Comparison of ENCODE assay signal across 15 cellular contexts in genomic region chr18:22674300-22674699, GRCh38.
DNase-seq lines count a peak whose midpoint lies in the region; ATAC-seq and TF ChIP-seq lines count a peak whose summit lies in the region.
"Had no signal": no experiment of that assay in that cellular context is flagged by ENCODE, and none has a peak within 500 bp of the region (broad histone marks: within the 10 kb centered on the region; RNA-seq: fewer than 3 reads in every experiment).

No MANE protein-coding gene starts in this region.

- H3K9me3 Mint-ChIP-seq in H9: no peaks in the 10 kb centered on the region

- POLR2A ChIA-PET in AG04449 (lab: Yijun Ruan, JAX): interaction anchor here (1.3 to 2.5 kb wide), 2 partner anchors 18 to 21 kb away, joined by 5 to 11 read pairs; no protein-coding TSS in a partner anchor

- H3K27ac Mint-ChIP-seq in H9: no peak overlapping the region
- H3K27ac Mint-ChIP-seq: T-helper 17 cell had no signal

- no peak for TF ChIP-seq CTCF in AG04449 (IDR thresholded peaks at IDR 0.05; ENCODE audit: insufficient read depth, low read length, missing control alignments)
- no peak for TF ChIP-seq CTCF in astrocyte of the spinal cord (IDR thresholded peaks at IDR 0.05; ENCODE audit: low read depth, low read length)
- TF ChIP-seq CTCF in kidney epithelial cell (IDR thresholded peaks at IDR 0.05; ENCODE audit: insufficient read depth, low read length, poor library complexity, severe bottlenecking): no peak
- TF ChIP-seq CTCF in H9 (conservative IDR thresholded peaks at IDR 0.05): no peak

- H3K4me1 Mint-ChIP-seq in H9: peaks cover 0 to 3% of the 10 kb centered on the region in 2 experiments; a peak in 1 of 4 replicates
- H3K4me1 Mint-ChIP-seq: T-helper 17 cell had no signal

- H2BK12ac ChIP-seq in H9 (ENCODE audit: insufficient read length, low read depth, low read length): no peak overlapping the region

- WGBS in H9 (ENCODE audit: extremely low coverage, insufficient read length, low lambda C conversion rate): no CpG with 5 or more reads among the region's 2 CpGs

- no peak overlapping the region for H4K91ac ChIP-seq in H9 (ENCODE audit: insufficient read length, low read depth, low read length)

- H2AK5ac ChIP-seq in H9 (ENCODE audit: insufficient read length, low read length): no peak overlapping the region

- DNase-seq in AG04449 (ENCODE audit: low read depth, low spot score) (peak; percentile 80), HS-5 (ENCODE audit: low read depth) (peak; percentile 94), astrocyte of the spinal cord (ENCODE audit: low read depth, low spot score) (peak; percentile 96), kidney epithelial cell (ENCODE audit: low read depth) (peak; percentile 88), H9 (no peak), NCI-H1092 treated with DMSO at 0.1 percent for 48 hours (lab: John Stamatoyannopoulos, UW) (no peak)
- DNase-seq: activated CD8-positive, alpha-beta memory T cell treated with anti-CD3 and anti-CD28 coated beads, Interleukin-2, amount 50 U/mL, for 4 hours; KG1; spleen; T-helper 17 cell had no signal

- no peak overlapping the region for H3K4me3 Mint-ChIP-seq in H9
- H3K4me3 Mint-ChIP-seq: T-helper 17 cell had no signal

- H2AFZ ChIP-seq in H9 (ENCODE audit: low read length): no peak overlapping the region

- no peak overlapping the region for H4K8ac ChIP-seq in H9 (replicated peaks; ENCODE audit: insufficient read length, low read depth, low read length)

- H2BK15ac ChIP-seq in H9 (ENCODE audit: low read depth, low read length): no peak overlapping the region

- no peak overlapping the region for H3K4me2 ChIP-seq in H9 (ENCODE audit: insufficient read depth, insufficient read length, low read length)
- H3K4me2 ChIP-seq: BLaER1 had no signal

- no peaks in the 10 kb centered on the region for H3K79me1 ChIP-seq in H9 (ENCODE audit: insufficient read depth, low read depth, low read length, poor library complexity, severe bottlenecking)

- H3K27me3 ChIP-seq in kidney epithelial cell (ENCODE audit: control insufficient read depth, insufficient read depth, low read length): no peaks in the 10 kb centered on the region
- H3K27me3 ChIP-seq in H9 (ENCODE audit: insufficient read depth, low read length): no peaks in the 10 kb centered on the region
- H3K27me3 ChIP-seq: BLaER1, cardiac muscle cell, gastroesophageal sphincter had no signal

- no peak overlapping the region for H2BK5ac ChIP-seq in H9 (ENCODE audit: insufficient read length, low read length)

- no peak overlapping the region for H3K4me3 ChIP-seq in AG04449 (ENCODE audit: low read depth, low read length)
- no peak overlapping the region for H3K4me3 ChIP-seq in astrocyte of the spinal cord (ENCODE audit: low read depth, low read length)
- no peak overlapping the region for H3K4me3 ChIP-seq in kidney epithelial cell (ENCODE audit: low read depth, low read length)
- H3K4me3 ChIP-seq: BLaER1, cardiac muscle cell, gastroesophageal sphincter, spleen had no signal

- no peak overlapping the region for H3T11ph ChIP-seq in H9 (ENCODE audit: low read length)

- no peaks in the 10 kb centered on the region for H3K23me2 ChIP-seq in H9 (ENCODE audit: insufficient read length, low read depth, low read length, poor library complexity, severe bottlenecking)

- no peak overlapping the region for H4K5ac ChIP-seq in H9 (ENCODE audit: insufficient read length, low read depth, low read length)

- no peaks in the 10 kb centered on the region; the same call in 1 of the 2 replicates for H3K27me3 Mint-ChIP-seq in H9 (ENCODE audit: low read depth)
- H3K27me3 Mint-ChIP-seq: T-helper 17 cell had no signal

- H3K36me3 ChIP-seq in kidney epithelial cell (ENCODE audit: control insufficient read depth, insufficient read depth, low read length): no peaks in the 10 kb centered on the region
- H3K36me3 ChIP-seq: BLaER1, cardiac muscle cell, gastroesophageal sphincter, spleen had no signal

- H4K20me1 ChIP-seq in H9 (ENCODE audit: control insufficient read depth, insufficient read depth, insufficient read length): no peaks in the 10 kb centered on the region
- H4K20me1 ChIP-seq: BLaER1 had no signal

- H2BK20ac ChIP-seq in H9 (ENCODE audit: low read depth, low read length, poor library complexity, severe bottlenecking): no peak overlapping the region

- no peaks in the 10 kb centered on the region for H3K36me3 Mint-ChIP-seq in H9 (ENCODE audit: insufficient read depth in 1 of 3, low read depth in 3 of 3)

- H3K4me1 ChIP-seq in H9 (ENCODE audit: insufficient read depth, low read length): no peaks in the 10 kb centered on the region
- H3K4me1 ChIP-seq: BLaER1, spleen had no signal

- ATAC-seq in GM18867 (IDR thresholded peaks at IDR 0.05; ENCODE audit: unreplicated experiment) (no peak), HG02938 (IDR thresholded peaks at IDR 0.05; ENCODE audit: unreplicated experiment) (no peak)
- ATAC-seq: gastroesophageal sphincter, T-helper 17 cell had no signal

- H3K9me3 ChIP-seq in H9 (ENCODE audit: control insufficient read depth, low read depth, low read length): no peaks in the 10 kb centered on the region
- H3K9me3 ChIP-seq: BLaER1 had no signal

- H3K14ac ChIP-seq in H9 (ENCODE audit: insufficient read depth, low read length): no peak overlapping the region

- H3K23ac ChIP-seq in H9 (ENCODE audit: insufficient read length, low read depth, low read length): no peak overlapping the region

- H3K9ac ChIP-seq in H9 (ENCODE audit: extremely low read depth, insufficient read length, low read length): no peak overlapping the region
- H3K9ac ChIP-seq: BLaER1 had no signal

- no peak overlapping the region for H3K4ac ChIP-seq in H9 (ENCODE audit: low read depth, low read length)

- in situ Hi-C loops in astrocyte of the spinal cord (cut with HindIII; ENCODE audit: low sequenced_read_pairs): no loop called here

- no peak overlapping the region for H3K18ac ChIP-seq in H9 (ENCODE audit: insufficient read length, low read depth, low read length)

- H3K56ac ChIP-seq in H9 (ENCODE audit: insufficient read length, low read depth, low read length): no peak overlapping the region

- no peaks in the 10 kb centered on the region for H3K79me2 ChIP-seq in H9 (ENCODE audit: insufficient read depth, low read length)

- CTCF ChIA-PET in AG04449 (lab: Yijun Ruan, JAX): interaction anchor here (1.2 to 1.7 kb wide), 3 partner anchors 9 to 23 kb away, joined by 3 to 5 read pairs (median 3); no protein-coding TSS in a partner anchor

- no peak overlapping the region for H2BK120ac ChIP-seq in H9 (ENCODE audit: low read depth, low read length, poor library complexity, severe bottlenecking)

- H3K27ac ChIP-seq in H9 (ENCODE audit: insufficient read length, low read depth, low read length): no peak overlapping the region
- H3K27ac ChIP-seq: BLaER1, cardiac muscle cell, gastroesophageal sphincter, spleen had no signal

Comparison
In these comparisons a context has a peak if more than half of its experiments do, and no peak if none do; other contexts are left out.
1. DNase-seq: peak in AG04449 (single experiment), HS-5 (single experiment), astrocyte of the spinal cord (single experiment) and kidney epithelial cell (single experiment); none in H9 (single experiment) and NCI-H1092 treated with DMSO at 0.1 percent for 48 hours (single experiment).